1 cellular context compared by ENCODE assay signal in genomic region chr3:46670891-46671427, GRCh38.
TF ChIP-seq lines count a peak whose summit lies in the region.

No MANE protein-coding gene starts in this region.

TF ChIP-seq in K562, 482 proteins besides CTCF, POLR2A, EP300 and RAD21:
- TF ChIP-seq KLF1 (tag; IDR thresholded peaks at IDR 0.05) (no peak), ZNF263 (CRISPR knock-in tag; IDR thresholded peaks at IDR 0.05; ENCODE audit: borderline replicate concordance) (0 out of 2 replicates have a peak, but pooled peaks have one; percentile 3)
